1 cellular context compared by ENCODE assay signal in genomic region chr4:89303177-89303576, GRCh38.
TF ChIP-seq lines count a peak whose summit lies in the region.

No MANE protein-coding gene starts in this region.

TF ChIP-seq in GM12878, 131 proteins besides CTCF, POLR2A, EP300 and RAD21 (continued from another document):
- TF ChIP-seq ZZZ3 (IDR thresholded peaks at IDR 0.05; ENCODE audit: control insufficient read depth, insufficient read length, low read depth), result no peak
- no peak for TF ChIP-seq IRF5 (IDR thresholded peaks at IDR 0.05; ENCODE audit: borderline replicate concordance)
- no peak for TF ChIP-seq NKRF (conservative IDR thresholded peaks at IDR 0.05)
TF ChIP-seq in GM12878: peak in this region for 0.
